In genomic region chr4:169270810-169271691, GRCh38 we compare ENCODE assay signal across 8 cellular contexts. TPM values are rescaled to one million over a fixed set of nuclear protein-coding genes. Genes with fewer than 3 reads are reported as not detected.
DNase-seq lines count a peak whose midpoint lies in the region; ATAC-seq and TF ChIP-seq lines count a peak whose summit lies in the region.

SH3RF1 (minus strand) TSS chr4:169270956; CDS start chr4:169269212, 1,744 bp downstream.

- H3K36me3 ChIP-seq in HAP-1 (replicated peaks) (0 out of 2 replicates have a peak, but pooled peaks cover 3% of the 10 kb centered on the region), MG63 (peaks cover 17% of the 10 kb centered on the region), duodenal mucosa (ENCODE audit: control insufficient read depth in 1 of 2, insufficient read depth in 2 of 2, low read length in 2 of 2) (no peaks in the 10 kb centered on the region), right lobe of liver (no peaks in the 10 kb centered on the region)

- H3K4me1 Mint-ChIP-seq in activated naive CD4-positive, alpha-beta T cell treated with anti-CD3 and anti-CD28 coated beads, Interleukin-2, amount 10 ng/mL, durations not matched to agents 7 days and 5 days, result peaks cover 25% of the 10 kb centered on the region

- peak in 3 of 4 donors; percentile 31 to 52 (median 47) for TF ChIP-seq CTCF in right lobe of liver (IDR thresholded peaks at IDR 0.05)

- TF ChIP-seq POLR2A in right lobe of liver (IDR thresholded peaks at IDR 0.05), result peak; percentile 90

- intact Hi-C loops in right lobe of liver (cut with DNase I), result no loop called here

- no peaks in the 10 kb centered on the region for H3K36me3 Mint-ChIP-seq in activated naive CD4-positive, alpha-beta T cell treated with anti-CD3 and anti-CD28 coated beads, Interleukin-2, amount 10 ng/mL, durations not matched to agents 7 days and 5 days

- H3K9me3 ChIP-seq in HAP-1 (no peaks in the 10 kb centered on the region), MG63 (no peaks in the 10 kb centered on the region), duodenal mucosa (ENCODE audit: control insufficient read depth in 1 of 2, low read length in 2 of 2) (no peaks in the 10 kb centered on the region), right lobe of liver (no peaks in the 10 kb centered on the region)

- peak; percentile 49 for DNase-seq in activated naive CD4-positive, alpha-beta T cell treated with anti-CD3 and anti-CD28 coated beads, Interleukin-2, amount 10 ng/mL, durations not matched to agents 7 days and 5 days
- DNase-seq in activated naive CD4-positive, alpha-beta T cell (lab: John Stamatoyannopoulos, UW), result no peak
- DNase-seq in HAP-1 (ENCODE audit: low spot score in 2 of 2) (peak; percentile 70 to 89), MG63 (peak; percentile 88), SW 1271 (lab: John Stamatoyannopoulos, UW) (peak; percentile 29 to 65), right lobe of liver (peak; percentile 90 to 93 (median 92))
- peak; percentile 8 for DNase-seq in stimulated activated CD8-positive, alpha-beta memory T cell treated with anti-CD3 and anti-CD28 coated beads, Interleukin-12 subunit alpha, Interleukin-12 subunit beta, amount 100 ng/mL, for 24 hours (ENCODE audit: extremely low read depth)

- H3K4me3 Mint-ChIP-seq in activated naive CD4-positive, alpha-beta T cell treated with anti-CD3 and anti-CD28 coated beads, Interleukin-2, amount 10 ng/mL, durations not matched to agents 7 days and 5 days, result peak within 1 kb of the TSS; percentile 74

- ATAC-seq in right lobe of liver, result peak; percentile 86 to 96 (median 91)

- no peaks in the 10 kb centered on the region for H3K9me3 Mint-ChIP-seq in activated naive CD4-positive, alpha-beta T cell treated with anti-CD3 and anti-CD28 coated beads, Interleukin-2, amount 10 ng/mL, durations not matched to agents 7 days and 5 days

- H3K9ac ChIP-seq in duodenal mucosa (ENCODE audit: low read depth in 1 of 2, low read length in 2 of 2), result peak within 1 kb of the TSS; percentile 85 to 92

- H3K27me3 ChIP-seq in HAP-1 (ENCODE audit: low read depth) (no peaks in the 10 kb centered on the region), MG63 (no peaks in the 10 kb centered on the region), duodenal mucosa (ENCODE audit: control insufficient read depth in 1 of 2, insufficient read depth in 2 of 2, low read length in 2 of 2) (no peaks in the 10 kb centered on the region), right lobe of liver (no peaks in the 10 kb centered on the region)

- H3K4me1 ChIP-seq in HAP-1 (peaks cover 30% of the 10 kb centered on the region), duodenal mucosa (ENCODE audit: control insufficient read depth in 1 of 2, insufficient read depth in 2 of 2, low read length in 2 of 2) (peaks cover 22 to 23% of the 10 kb centered on the region in 2 donors), right lobe of liver (peaks cover 0 to 15% (median 4%) of the 10 kb centered on the region in 4 donors)

- H3K27ac Mint-ChIP-seq in activated naive CD4-positive, alpha-beta T cell treated with anti-CD3 and anti-CD28 coated beads, Interleukin-2, amount 10 ng/mL, durations not matched to agents 7 days and 5 days, result no peak within 1 kb of the TSS

- H3K27ac ChIP-seq in duodenal mucosa (ENCODE audit: low read depth, low read length), result peak within 1 kb of the TSS; percentile 80
- H3K27ac ChIP-seq in right lobe of liver, result peak within 1 kb of the TSS; percentile 89 to 94 (median 92)

- in situ Hi-C loops in HAP-1 (cut with MboI; ENCODE audit: low sequenced_read_pairs), result no loop called here

- peaks cover 53% of the 10 kb centered on the region for H3K27me3 Mint-ChIP-seq in activated naive CD4-positive, alpha-beta T cell treated with anti-CD3 and anti-CD28 coated beads, Interleukin-2, amount 10 ng/mL, durations not matched to agents 7 days and 5 days

- 0% methylated on average over 17 of the region's 110 CpGs for WGBS in right lobe of liver (ENCODE audit: insufficient coverage, low coverage, low lambda C conversion rate, missing lambda C conversion rate)

- H3K4me3 ChIP-seq in HAP-1 (peak within 1 kb of the TSS; percentile 87), MG63 (peak within 1 kb of the TSS; percentile 80), duodenal mucosa (ENCODE audit: low read depth in 1 of 2, low read length in 2 of 2) (peak within 1 kb of the TSS; percentile 77 to 85), right lobe of liver (peak within 1 kb of the TSS; percentile 80 to 97 (median 96))

- CTCF ChIA-PET in activated naive CD4-positive, alpha-beta T cell treated with anti-CD3 and anti-CD28 coated beads, Interleukin-2, amount 10 ng/mL, durations not matched to agents 7 days and 5 days (lab: Charles Lee), result no interaction called here

RNA-seq across cellular contexts. Expression of gene SH3RF1, which starts in this region (rescaled TPM):
- 1.3 and 4.2 TPM in 2 replicates for total RNA-seq in MG63 (2014; rRNA removed; shearing (Covaris generic); ENCODE audit: low replicate concordance)
- total RNA-seq in right lobe of liver, result 10 to 100 TPM in 1 of 6 experiments, 1 to 10 TPM in 5; 5.5 to 11.0 (median 7.3) TPM

Comparison
In these comparisons a context has a peak if more than half of its experiments do, and no peak if none do; other contexts are left out.
1. DNase-seq: peak in activated naive CD4-positive, alpha-beta T cell treated with anti-CD3 and anti-CD28 coated beads, Interleukin-2, amount 10 ng/mL, durations not matched to agents 7 days and 5 days (single experiment), HAP-1 (2 of 2), MG63 (single experiment), SW 1271 (2 of 2), right lobe of liver (3 of 3) and stimulated activated CD8-positive, alpha-beta memory T cell treated with anti-CD3 and anti-CD28 coated beads, Interleukin-12 subunit alpha, Interleukin-12 subunit beta, amount 100 ng/mL, for 24 hours (single experiment); none in activated naive CD4-positive, alpha-beta T cell (0 of 4).
2. Peak in every context shown above with its lines, with median percentiles within 50 percentile points of each other: H3K4me3 ChIP-seq.